23 cellular contexts compared by ENCODE assay signal in the genomic region with DNA sequence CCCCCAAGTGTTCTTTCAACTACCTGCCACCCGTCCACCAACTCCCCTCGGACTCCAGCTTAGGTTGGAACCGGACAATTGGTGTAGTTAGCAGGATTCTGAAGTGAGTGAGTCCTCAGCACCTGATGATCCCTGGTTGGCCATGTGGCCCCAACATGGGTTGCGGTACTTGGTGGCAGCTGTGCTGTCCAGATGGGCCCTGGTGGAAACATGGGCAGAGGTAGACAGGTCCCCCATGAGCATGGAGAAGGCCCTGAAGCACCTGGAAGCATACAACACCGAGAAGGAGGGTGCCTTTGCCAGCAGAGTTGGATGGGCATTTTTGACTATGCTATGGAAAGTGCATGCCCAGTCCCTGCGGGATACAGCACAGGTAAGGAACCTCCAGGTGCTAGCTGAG.
"Had no signal": no experiment of that assay in that cellular context is flagged by ENCODE, and none has a peak within 500 bp of the region (broad histone marks: within the 10 kb centered on the region; RNA-seq: fewer than 3 reads in every experiment).

No MANE protein-coding gene starts in this region.

- H3K9me3 Mint-ChIP-seq: endodermal cell; nephron; stimulated activated effector memory CD8-positive, alpha-beta T cell treated with anti-CD3 and anti-CD28 coated beads, Interleukin-12 subunit alpha, Interleukin-12 subunit beta, amount 100 ng/mL, for 72 hours had no signal

- H3K79me2 ChIP-seq: hepatocyte had no signal

- ATAC-seq: gastroesophageal sphincter; left ventricle myocardium superior; stimulated activated effector memory CD8-positive, alpha-beta T cell treated with anti-CD3 and anti-CD28 coated beads, Interleukin-12 subunit alpha, Interleukin-12 subunit beta, amount 100 ng/mL, for 72 hours had no signal

- H3K4me3 ChIP-seq: coronary artery, gastroesophageal sphincter, hepatocyte, lung, ovary, right atrium auricular region, smooth muscle cell, testis, tibial nerve had no signal

- H3K4me3 Mint-ChIP-seq: endodermal cell; naive B cell; nephron; stimulated activated effector memory CD8-positive, alpha-beta T cell treated with anti-CD3 and anti-CD28 coated beads, Interleukin-12 subunit alpha, Interleukin-12 subunit beta, amount 100 ng/mL, for 72 hours; stimulated activated naive CD8-positive, alpha-beta T cell treated with anti-CD3 and anti-CD28 coated beads, Interleukin-15, Interleukin-2, amounts not matched to agents 100 ng/mL and 50 ng/mL, for 24 hours had no signal

- H3K36me3 ChIP-seq: gastroesophageal sphincter, ovary, right atrium auricular region, tibial nerve had no signal

- H3K9me3 ChIP-seq: gastroesophageal sphincter, ovary, right atrium auricular region, testis, tibial nerve had no signal

- H3K4me1 Mint-ChIP-seq: endodermal cell; nephron; stimulated activated effector memory CD8-positive, alpha-beta T cell treated with anti-CD3 and anti-CD28 coated beads, Interleukin-12 subunit alpha, Interleukin-12 subunit beta, amount 100 ng/mL, for 72 hours had no signal

- H3K36me3 Mint-ChIP-seq: naive B cell had no signal

- H3K27me3 ChIP-seq: gastroesophageal sphincter, hepatocyte, ovary, right atrium auricular region, testis, tibial nerve had no signal

- H3K27ac ChIP-seq: coronary artery, gastroesophageal sphincter, hepatocyte, ovary, right atrium auricular region, testis, tibial nerve had no signal

- H3K4me2 ChIP-seq: hepatocyte, smooth muscle cell had no signal

- DNase-seq: central memory CD4-positive, alpha-beta T cell; effector CD4-positive, alpha-beta T cell; endodermal cell; erythroblast; head of caudate nucleus; left colon; left ventricle myocardium superior; mesendoderm; naive B cell; ovary; stimulated activated CD4-positive, alpha-beta T cell treated with anti-CD3 and anti-CD28 coated beads, Interleukin-2, amount 100 ng/mL, for 48 hours; testis had no signal

- H3K27me3 Mint-ChIP-seq: naive B cell; stimulated activated naive CD8-positive, alpha-beta T cell treated with anti-CD3 and anti-CD28 coated beads, Interleukin-15, Interleukin-2, amounts not matched to agents 100 ng/mL and 50 ng/mL, for 24 hours had no signal

- FAIRE-seq: endothelial cell of umbilical vein had no signal

- H2AFZ ChIP-seq: hepatocyte had no signal

- H3K4me1 ChIP-seq: gastroesophageal sphincter, right atrium auricular region, testis, tibial nerve had no signal

- H3K27ac Mint-ChIP-seq: endodermal cell; naive B cell; nephron; stimulated activated effector memory CD8-positive, alpha-beta T cell treated with anti-CD3 and anti-CD28 coated beads, Interleukin-12 subunit alpha, Interleukin-12 subunit beta, amount 100 ng/mL, for 72 hours; stimulated activated naive CD8-positive, alpha-beta T cell treated with anti-CD3 and anti-CD28 coated beads, Interleukin-15, Interleukin-2, amounts not matched to agents 100 ng/mL and 50 ng/mL, for 24 hours had no signal
